ENCODE assay signal across 8 cellular contexts in the genomic region with DNA sequence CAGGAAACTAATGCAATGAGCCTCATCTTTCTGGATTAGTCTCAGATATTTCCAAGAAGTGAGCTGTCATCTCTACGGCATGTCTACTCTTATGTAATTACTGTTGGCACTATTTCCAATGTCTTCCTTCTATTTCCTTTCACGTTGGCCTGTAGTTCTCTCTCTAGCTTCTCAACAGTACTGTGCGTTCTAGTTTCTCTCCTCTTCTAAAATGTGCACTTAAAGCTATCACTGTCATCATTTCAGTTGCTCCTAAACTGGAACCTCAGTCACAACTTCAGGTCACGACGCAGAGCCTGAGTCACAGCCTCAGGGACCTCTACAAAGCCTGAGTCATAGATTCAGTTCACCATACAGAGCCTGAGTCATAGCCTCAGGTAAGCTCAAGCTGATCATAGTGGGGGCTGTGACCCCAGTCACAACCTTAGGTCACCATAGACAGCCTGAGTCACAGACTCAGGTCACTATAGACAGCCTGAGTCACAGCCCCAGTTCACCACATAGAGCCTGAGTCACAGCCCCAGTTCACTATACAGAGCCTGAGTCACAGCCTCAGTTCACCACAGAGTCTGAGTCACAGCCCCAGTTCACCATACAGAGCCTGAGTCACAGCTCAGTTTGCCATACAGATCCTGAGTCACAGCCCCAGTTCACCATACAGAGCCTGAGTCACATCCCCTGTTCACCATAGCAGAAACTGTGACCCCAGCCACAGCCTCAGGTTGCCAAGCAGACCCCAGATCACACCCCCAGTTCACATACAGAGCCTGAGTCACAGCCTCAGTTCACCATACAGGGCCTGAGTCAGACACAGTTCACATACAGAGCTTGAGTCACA. TPM values are rescaled to one million over a fixed set of nuclear protein-coding genes. Genes with fewer than 3 reads are reported as not detected.
DNase-seq lines count a peak whose midpoint lies in the region; TF ChIP-seq lines count a peak whose summit lies in the region.

No MANE protein-coding gene starts in this region.

- no peaks in the 10 kb centered on the region for H3K36me3 ChIP-seq in sigmoid colon

- 65 to 68% methylated on average over 5 of the region's 5 CpGs for WGBS in sigmoid colon, 2 donors

- H3K27me3 ChIP-seq in sigmoid colon = no peaks in the 10 kb centered on the region

- no peak for TF ChIP-seq CTCF in sigmoid colon (IDR thresholded peaks at IDR 0.05)

- peak overlapping the region; percentile 87 for H3K27ac ChIP-seq in epithelial cell of prostate
- peak overlapping the region; percentile 73 to 78 (median 75) for H3K27ac ChIP-seq in sigmoid colon

- peaks cover 0 to 33% (median 28%) of the 10 kb centered on the region in 4 donors for H3K4me1 ChIP-seq in sigmoid colon

- H3K9me3 ChIP-seq in sigmoid colon = no peaks in the 10 kb centered on the region

- DNase-seq in GF-D8 (lab: John Stamatoyannopoulos, UW) (peak; percentile 11), UCSD-AML1 (lab: John Stamatoyannopoulos, UW; ENCODE audit: unreplicated experiment) (peak; percentile 77), epithelial cell of prostate (ENCODE audit: low read depth, low spot score) (peak; percentile 89), sigmoid colon (peak; percentile 87), SKM-1 treated with dmso at 0.1 percent for 144 hours (lab: John Stamatoyannopoulos, UW; ENCODE audit: unreplicated experiment) (no peak), midbrain (lab: John Stamatoyannopoulos, UW) (no peak), NCI-H1417 (lab: John Stamatoyannopoulos, UW) (no peak)
- no peak for DNase-seq in effector CD8-positive, alpha-beta T cell (lab: John Stamatoyannopoulos, UW)

- no peak overlapping the region for H3K4me3 ChIP-seq in sigmoid colon

- intact Hi-C loops in sigmoid colon (cut with DNase I) = no loop called here

- peak in 3 of 4 donors; percentile 66 to 83 (median 70) for TF ChIP-seq EP300 in sigmoid colon (IDR thresholded peaks at IDR 0.05)

- TF ChIP-seq POLR2A in sigmoid colon (IDR thresholded peaks at IDR 0.05) = no peak

RNA-seq across cellular contexts. Expression of gene WNT9A, which starts 13.0 kb away (rescaled TPM):
- 10 to 100 TPM in 1 of 4 donors, 1 to 10 TPM in 3; 6.4 to 25.5 (median 8.7) TPM for total RNA-seq in sigmoid colon
- 1 to 10 TPM in 1 of 3 donors, under 1 TPM in 2; 0.23 to 2.8 (median 0.60) TPM for polyA plus RNA-seq in sigmoid colon

Comparison
In these comparisons a context has a peak if more than half of its experiments do, and no peak if none do; other contexts are left out.
1. DNase-seq: peak in GF-D8 (single experiment), UCSD-AML1 (single experiment), epithelial cell of prostate (single experiment) and sigmoid colon (single experiment); none in SKM-1 treated with dmso at 0.1 percent for 144 hours (single experiment), midbrain (single experiment), effector CD8-positive, alpha-beta T cell (single experiment) and NCI-H1417 (0 of 3).